ENCODE assay signal across 8 cellular contexts in genomic region chr2:87691899-87692592, GRCh38. TPM values are rescaled to one million over a fixed set of nuclear protein-coding genes. Genes with fewer than 3 reads are reported as not detected.
DNase-seq lines count a peak whose midpoint lies in the region; ATAC-seq, FAIRE-seq and TF ChIP-seq lines count a peak whose summit lies in the region.
"Not testable (repeated sequence)": the region's sequence is repeated elsewhere in the genome, so short reads cannot be mapped to it uniquely, and the experiment has no call there.
"Had no signal": no experiment of that assay in that cellular context is flagged by ENCODE, and none has a peak within 500 bp of the region (broad histone marks: within the 10 kb centered on the region; RNA-seq: fewer than 3 reads in every experiment).

No MANE protein-coding gene starts in this region.

- H3K9me3 ChIP-seq in Caco-2; keratinocyte (ENCODE audit: control insufficient read depth, low read depth, low read length): not testable (repeated sequence)

- POLR2A ChIA-PET in Caco-2 (lab: Charles Lee); WTC11 (lab: Charles Lee): not testable (repeated sequence)

- peak; percentile 43 for FAIRE-seq in keratinocyte (lab: Jason Lieb, UNC)

- not testable (repeated sequence) for H3K9ac ChIP-seq in keratinocyte (ENCODE audit: control insufficient read depth, extremely low read depth, insufficient read depth, low read length)

- not testable (repeated sequence) for H3K27me3 Mint-ChIP-seq in Caco-2 (ENCODE audit: insufficient read depth, unreplicated experiment); WTC11 (ENCODE audit: low read depth); activated T-cell treated with anti-CD3 and anti-CD28 coated beads, Interleukin-2, amount 50 U/mL, for 72 hours (ENCODE audit: low read depth); central memory CD8-positive, alpha-beta T cell

- H3K9me1 ChIP-seq in keratinocyte (ENCODE audit: control insufficient read depth, extremely low read depth, insufficient read depth, low read length): not testable (repeated sequence)

- not testable (repeated sequence) for H3K27me3 ChIP-seq in Caco-2 (replicated peaks; ENCODE audit: control insufficient read depth, insufficient read depth, low read length); keratinocyte (ENCODE audit: control insufficient read depth, extremely low read depth, insufficient read depth, low read length)

- CTCF ChIA-PET in Caco-2 (lab: Charles Lee); WTC11 (lab: Charles Lee): not testable (repeated sequence)

- intact Hi-C loops in Caco-2 (cut with micrococcal nuclease; ENCODE audit: unreplicated experiment): not testable (repeated sequence)

- not testable (repeated sequence) for H3K27ac ChIP-seq in keratinocyte (ENCODE audit: control insufficient read depth, insufficient read depth, low read length)

- ATAC-seq in WTC11: peak; percentile 50; the same call in 1 of the 2 replicates
- peak; percentile 69 to 79 for ATAC-seq in activated T-cell treated with anti-CD3 and anti-CD28 coated beads, Interleukin-2, amount 50 U/mL, for 72 hours (replicated peaks in 1 of 2)
- peak; percentile 64 to 81 for ATAC-seq in activated naive CD4-positive, alpha-beta T cell treated with anti-CD3 and anti-CD28 coated beads, Interleukin-2, amount 50 U/mL, for 72 hours
- ATAC-seq in central memory CD8-positive, alpha-beta T cell (replicated peaks; ENCODE audit: extremely low read depth, poor library complexity, severe bottlenecking): peak; percentile 32
- peak; percentile 67 for ATAC-seq in stimulated activated naive CD8-positive, alpha-beta T cell treated with anti-CD3 and anti-CD28 coated beads, Interleukin-15, Interleukin-2, amounts not matched to agents 100 U/mL and 50 U/mL, for 24 hours

- H3K4me1 Mint-ChIP-seq in Caco-2 (ENCODE audit: low read depth, unreplicated experiment); WTC11; activated T-cell treated with anti-CD3 and anti-CD28 coated beads, Interleukin-2, amount 50 U/mL, for 72 hours (ENCODE audit: low read depth); central memory CD8-positive, alpha-beta T cell: not testable (repeated sequence)

- not testable (repeated sequence) for H3K4me2 ChIP-seq in keratinocyte (ENCODE audit: control insufficient read depth, extremely low read depth, insufficient read depth, low read depth, low read length)

- H3K36me3 ChIP-seq in Caco-2 (ENCODE audit: control insufficient read depth, insufficient read depth, low read length); keratinocyte (ENCODE audit: control insufficient read depth in 2 of 2, extremely low read depth in 1 of 2, insufficient read depth in 2 of 2, low read length in 2 of 2): not testable (repeated sequence)

- dilution Hi-C loops in keratinocyte (cut with MboI; ENCODE audit: extremely low pct_ligation_motif_present, low sequenced_read_pairs): not testable (repeated sequence)

- BruUV-seq in Caco-2 (replicated peaks; lab: Mats Ljungman, UMichigan): not testable (repeated sequence)

- not testable (repeated sequence) for TF ChIP-seq CTCF in Caco-2 (IDR thresholded peaks at IDR 0.05; ENCODE audit: insufficient read depth in 1 of 2, low read depth in 1 of 2, low read length in 1 of 2, severe bottlenecking in 1 of 2, unreplicated experiment in 1 of 2); WTC11 (IDR thresholded peaks at IDR 0.05); keratinocyte (optimal IDR thresholded peaks at IDR 0.05 in 1 of 3, IDR thresholded peaks at IDR 0.05 in 1 of 3, conservative IDR thresholded peaks at IDR 0.05 in 1 of 3; ENCODE audit: extremely low read depth in 1 of 3, insufficient read depth in 2 of 3, low read length in 3 of 3)

- H3K4me3 ChIP-seq in Caco-2 (ENCODE audit: low read depth, low read length); keratinocyte (ENCODE audit: control insufficient read depth in 2 of 3, extremely low read depth in 1 of 3, insufficient read depth in 2 of 3, low read depth in 1 of 3, low read length in 3 of 3): not testable (repeated sequence)

- not testable (repeated sequence) for H3K4me3 Mint-ChIP-seq in Caco-2 (ENCODE audit: unreplicated experiment); WTC11; central memory CD8-positive, alpha-beta T cell
- peak overlapping the region in 1 of 2 donors; percentile 25 for H3K4me3 Mint-ChIP-seq in activated T-cell treated with anti-CD3 and anti-CD28 coated beads, Interleukin-2, amount 50 U/mL, for 72 hours

- H3K27ac Mint-ChIP-seq in Caco-2 (ENCODE audit: unreplicated experiment): peak overlapping the region; percentile 61
- H3K27ac Mint-ChIP-seq in WTC11; activated naive CD4-positive, alpha-beta T cell treated with anti-CD3 and anti-CD28 coated beads, Interleukin-2, amount 50 U/mL, for 72 hours; central memory CD8-positive, alpha-beta T cell (ENCODE audit: low read depth): not testable (repeated sequence)
- H3K27ac Mint-ChIP-seq in activated T-cell treated with anti-CD3 and anti-CD28 coated beads, Interleukin-2, amount 50 U/mL, for 72 hours: peak overlapping the region; percentile 76

- H2AFZ ChIP-seq in keratinocyte (ENCODE audit: control insufficient read depth, low read length): not testable (repeated sequence)

- not testable (repeated sequence) for H4K20me1 ChIP-seq in keratinocyte (ENCODE audit: control insufficient read depth, extremely low read depth, insufficient read depth, low read length)

- not testable (repeated sequence) for H3K9me3 Mint-ChIP-seq in Caco-2 (ENCODE audit: unreplicated experiment); WTC11; activated T-cell treated with anti-CD3 and anti-CD28 coated beads, Interleukin-2, amount 50 U/mL, for 72 hours; activated naive CD4-positive, alpha-beta T cell treated with anti-CD3 and anti-CD28 coated beads, Interleukin-2, amount 50 U/mL, for 72 hours; central memory CD8-positive, alpha-beta T cell

- DNase-seq in Caco-2; WTC11 (ENCODE audit: low spot score); activated T-cell treated with anti-CD3 and anti-CD28 coated beads, Interleukin-2, amount 50 U/mL, for 72 hours; activated naive CD4-positive, alpha-beta T cell treated with anti-CD3 and anti-CD28 coated beads, Interleukin-2, amount 50 U/mL, for 72 hours (ENCODE audit: low spot score in 2 of 2); central memory CD8-positive, alpha-beta T cell (ENCODE audit: low spot score in 2 of 2); keratinocyte (ENCODE audit: low read depth, low spot score); stimulated activated naive CD8-positive, alpha-beta T cell treated with anti-CD3 and anti-CD28 coated beads, Interleukin-15, Interleukin-2, amounts not matched to agents 100 U/mL and 50 U/mL, for 24 hours: not testable (repeated sequence)

- H3K36me3 Mint-ChIP-seq in Caco-2 (ENCODE audit: insufficient read depth, unreplicated experiment); WTC11; activated T-cell treated with anti-CD3 and anti-CD28 coated beads, Interleukin-2, amount 50 U/mL, for 72 hours (ENCODE audit: insufficient read depth in 2 of 2); activated naive CD4-positive, alpha-beta T cell treated with anti-CD3 and anti-CD28 coated beads, Interleukin-2, amount 50 U/mL, for 72 hours; central memory CD8-positive, alpha-beta T cell (ENCODE audit: insufficient read depth): not testable (repeated sequence)

- not testable (repeated sequence) for H3K79me2 ChIP-seq in keratinocyte (ENCODE audit: control insufficient read depth, insufficient read depth, low read length)

- H3K4me1 ChIP-seq in Caco-2; keratinocyte (ENCODE audit: control insufficient read depth, extremely low read depth, insufficient read depth, low read length): not testable (repeated sequence)

RNA-seq across cellular contexts. Expression of gene PLGLB2, which starts 55.8 kb away (rescaled TPM):
- total RNA-seq in Caco-2 (2022) (0.77 and 1.1 TPM in 2 replicates), WTC11 (2021) (0.15 to 0.41 TPM (median 0.37 TPM) in 3 replicates)
- total RNA-seq in activated T-cell treated with anti-CD3 and anti-CD28 coated beads, Interleukin-2, amount 50 U/mL, for 72 hours: 1 to 10 TPM; 1.9 to 2.6 TPM
- total RNA-seq in activated naive CD4-positive, alpha-beta T cell treated with anti-CD3 and anti-CD28 coated beads, Interleukin-2, amount 50 U/mL, for 72 hours: 1 to 10 TPM in 1 of 2 donors, not detected in 1; 2.7 TPM
- 0.40 to 1.0 TPM (median 0.88 TPM) in 3 replicates for polyA plus RNA-seq in keratinocyte
- not detected for polyA plus RNA-seq in keratinocyte (2011; ENCODE audit: low read depth)
- 0.51 TPM in 1 of 2 replicates, not detected in the other for polyA plus RNA-seq in keratinocyte (2011; cell fraction: cytosol; rRNA removed)
- 2.0 and 3.9 TPM in 2 replicates for polyA plus RNA-seq in keratinocyte (2011; cell fraction: nucleus; rRNA removed)
- polyA plus RNA-seq in keratinocyte (2012; ENCODE audit: low replicate concordance): 0.87 TPM in 1 of 2 replicates, not detected in the other
- polyA minus RNA-seq in keratinocyte: 1.3 to 1.9 TPM in 2 of 3 replicates, not detected in the other
- not detected for polyA minus RNA-seq in keratinocyte (2011; cell fraction: cytosol; rRNA and poly(A)+ RNA removed)
- polyA minus RNA-seq in keratinocyte (2011; cell fraction: nucleus; rRNA and poly(A)+ RNA removed): 2.0 and 5.7 TPM in 2 replicates
- polyA plus RNA-seq: CD14-positive monocyte had no signal
